8 cellular contexts compared by ENCODE assay signal in genomic region chr9:68685770-68686169, GRCh38. TPM values are rescaled to one million over a fixed set of nuclear protein-coding genes. Genes with fewer than 3 reads are reported as not detected.
DNase-seq lines count a peak whose midpoint lies in the region; ATAC-seq and TF ChIP-seq lines count a peak whose summit lies in the region.

No MANE protein-coding gene starts in this region.

- ATAC-seq in GM19025 (IDR thresholded peaks at IDR 0.05; ENCODE audit: low read depth, unreplicated experiment) (peak; percentile 81), HG03139 (IDR thresholded peaks at IDR 0.05; ENCODE audit: unreplicated experiment) (peak; percentile 82), left lung (peak; percentile 76)

- H3K4me1 ChIP-seq in SJCRH30 (no peaks in the 10 kb centered on the region), left lung (peaks cover 0 to 3% of the 10 kb centered on the region in 2 donors)

- peak; percentile 69 for DNase-seq in DMS53 (lab: John Stamatoyannopoulos, UW)
- DNase-seq in SJCRH30 = peak; percentile 52 to 76
- no peak for DNase-seq in left lung
- DNase-seq in pons (ENCODE audit: low spot score) = no peak
- no peak for DNase-seq in stimulated activated naive CD4-positive, alpha-beta T cell (lab: John Stamatoyannopoulos, UW)
- no peak for DNase-seq in H7

- H3K27me3 ChIP-seq in SJCRH30 = no peaks in the 10 kb centered on the region; the same call in 1 of the 2 replicates
- H3K27me3 ChIP-seq in left lung = peaks cover 0 to 5% of the 10 kb centered on the region in 2 donors
- H3K27me3 ChIP-seq in H7 (ENCODE audit: control insufficient read depth, insufficient read depth, low read length) = no peaks in the 10 kb centered on the region; the same call in 1 of the 2 replicates

- H3K4me3 ChIP-seq in SJCRH30 (no peak overlapping the region), left lung (no peak overlapping the region), H7 (ENCODE audit: insufficient read depth, low read depth, low read length) (no peak overlapping the region)

- no peaks in the 10 kb centered on the region for H3K9me3 ChIP-seq in SJCRH30 (replicated peaks)
- no peaks in the 10 kb centered on the region for H3K9me3 ChIP-seq in left lung

- intact Hi-C loops in left lung (cut with DNase I) = no loop called here

- H3K36me3 ChIP-seq in SJCRH30 (no peaks in the 10 kb centered on the region), left lung (no peaks in the 10 kb centered on the region), H7 (replicated peaks; ENCODE audit: control insufficient read depth, insufficient read depth, low read length) (no peaks in the 10 kb centered on the region)

- H3K27ac ChIP-seq in SJCRH30 (no peak overlapping the region), left lung (no peak overlapping the region)

- TF ChIP-seq CTCF in left lung (IDR thresholded peaks at IDR 0.05) = peak in 1 of 2 donors; percentile 34

RNA-seq across cellular contexts. Expression of gene PIP5K1B, which starts 19.3 kb away (rescaled TPM):
- total RNA-seq in SJCRH30 (2014; rRNA removed; shearing (Covaris generic)) = 0.18 and 0.36 TPM in 2 replicates
- total RNA-seq in left lung = 10 to 100 TPM; 24.8 to 31.0 TPM
- 1.8 and 2.4 TPM in 2 replicates for total RNA-seq in H7 (2014; rRNA removed; shearing (Covaris generic))

Comparison
In these comparisons a context has a peak if more than half of its experiments do, and no peak if none do; other contexts are left out.
1. DNase-seq: peak in DMS53 (single experiment) and SJCRH30 (2 of 2); none in left lung (0 of 2), pons (single experiment), stimulated activated naive CD4-positive, alpha-beta T cell (0 of 6) and H7 (single experiment).
2. Peak in every context shown above with its lines, with median percentiles within 50 percentile points of each other: ATAC-seq.